In the genomic region with DNA sequence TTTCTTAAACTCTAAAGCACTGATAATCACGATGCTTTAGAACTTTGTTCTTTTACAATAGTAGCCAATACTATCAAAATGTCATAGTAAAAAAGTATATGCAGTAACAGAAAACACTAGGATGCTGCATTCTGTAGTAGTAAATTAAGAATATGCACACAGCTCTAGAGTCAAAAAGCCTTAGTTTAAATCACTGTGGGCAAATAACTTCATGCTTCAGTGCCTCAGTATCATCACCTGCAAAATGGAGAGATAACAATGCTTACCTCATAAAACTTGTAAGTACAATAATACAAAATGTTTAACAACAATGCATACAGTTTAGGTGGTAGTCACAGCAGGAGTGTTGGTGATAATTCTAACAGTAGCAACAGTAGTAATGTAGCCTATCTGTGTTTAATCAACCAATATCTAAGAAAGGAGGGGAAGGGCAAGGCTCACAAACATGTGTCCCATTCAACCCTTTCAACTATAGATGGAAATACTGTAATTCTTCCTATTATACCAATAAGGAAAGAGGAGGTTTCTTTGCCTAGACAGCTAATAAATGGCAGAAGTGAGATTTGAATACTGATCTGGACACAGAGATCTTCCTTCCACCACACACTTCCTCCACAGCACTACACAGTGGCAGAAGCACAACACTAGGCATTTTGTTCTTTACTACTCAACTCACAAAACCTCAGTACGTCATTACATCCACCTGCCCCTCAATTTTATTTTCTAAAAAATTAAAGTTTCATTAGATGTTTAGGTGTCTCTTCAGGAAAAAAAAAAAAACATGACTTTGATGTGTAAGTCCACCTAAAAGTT, we compare ENCODE assay signal across 8 cellular contexts. TPM values are rescaled to one million over a fixed set of nuclear protein-coding genes. Genes with fewer than 3 reads are reported as not detected.
DNase-seq lines count a peak whose midpoint lies in the region; ATAC-seq and TF ChIP-seq lines count a peak whose summit lies in the region.

No MANE protein-coding gene starts in this region.

- 30 to 55% (median 39%) methylated on average over 2 of the region's 2 CpGs for WGBS in adrenal gland, 4 donors

- intact Hi-C loops in adrenal gland (cut with DNase I): no loop called here

- no peak for TF ChIP-seq POLR2A in adrenal gland (IDR thresholded peaks at IDR 0.05)

- H3K36me3 ChIP-seq in adrenal gland (replicated peaks in 1 of 2): no peaks in the 10 kb centered on the region

- ATAC-seq in GM21367 (IDR thresholded peaks at IDR 0.05; ENCODE audit: unreplicated experiment) (peak; percentile 48), HG03460 (IDR thresholded peaks at IDR 0.05; ENCODE audit: unreplicated experiment) (peak; percentile 37)

- peaks cover 50 to 70% of the 10 kb centered on the region in 2 donors for H3K4me1 ChIP-seq in adrenal gland (replicated peaks in 1 of 2)

- no peaks in the 10 kb centered on the region for H3K27me3 ChIP-seq in adrenal gland

- TF ChIP-seq CTCF in adrenal gland (IDR thresholded peaks at IDR 0.05): no peak

- H3K4me3 ChIP-seq in adrenal gland: peak overlapping the region in 1 of 4 donors; percentile 4

- no peaks in the 10 kb centered on the region for H3K9me3 ChIP-seq in adrenal gland (replicated peaks in 1 of 3)

- DNase-seq in GF-D8 (lab: John Stamatoyannopoulos, UW) (peak; percentile 27), adrenal gland (no peak), NCI-H82 treated with DMSO at 0.1 percent for 48 hours (lab: John Stamatoyannopoulos, UW; ENCODE audit: unreplicated experiment) (no peak), AG08395 (ENCODE audit: low spot score) (no peak), substantia nigra (lab: John Stamatoyannopoulos, UW) (no peak), SK-N-DZ (ENCODE audit: low spot score) (no peak)

- peak overlapping the region in 3 of 5 donors; percentile 21 to 67 (median 63) for H3K27ac ChIP-seq in adrenal gland
- H3K27ac ChIP-seq in substantia nigra (ENCODE audit: low read depth, low read length, poor library complexity, severe bottlenecking): no peak overlapping the region

RNA-seq across cellular contexts. Expression of gene RBM26, which starts 4.6 kb away (rescaled TPM):
- 10 to 100 TPM; 18.7 to 50.2 (median 38.4) TPM for total RNA-seq in adrenal gland
- 10 to 100 TPM; 31.2 to 62.5 (median 54.5) TPM for polyA plus RNA-seq in adrenal gland
- polyA plus RNA-seq in SK-N-DZ (2014; cell fraction: cytosol; rRNA removed): 40.1 and 52.0 TPM in 2 replicates
- 96.3 and 128 TPM in 2 replicates for polyA plus RNA-seq in SK-N-DZ (2014; cell fraction: nucleus; rRNA removed)
